ENCODE assay signal across 18 cellular contexts in genomic region chr15:40789999-40790398, GRCh38. TPM values are rescaled to one million over a fixed set of nuclear protein-coding genes. Genes with fewer than 3 reads are reported as not detected.
"Had no signal": no experiment of that assay in that cellular context is flagged by ENCODE, and none has a peak within 500 bp of the region (broad histone marks: within the 10 kb centered on the region; RNA-seq: fewer than 3 reads in every experiment).

No MANE protein-coding gene starts in this region.

- H3K9me3 Mint-ChIP-seq: activated naive CD4-positive, alpha-beta T cell treated with anti-CD3 and anti-CD28 coated beads, Interleukin-2, amount 10 ng/mL, durations not matched to agents 7 days and 5 days; natural killer cell; T-helper 2 cell treated with Interferon-gamma antibody and Interleukin-4, amounts not matched to agents 5 μg/mL and 100 μg/mL, for 36 hours had no signal

- H3K36me3 Mint-ChIP-seq: natural killer cell had no signal

- H3K27me3 ChIP-seq: cardiac muscle cell, right atrium auricular region had no signal

- H3K27me3 Mint-ChIP-seq: activated naive CD4-positive, alpha-beta T cell treated with anti-CD3 and anti-CD28 coated beads, Interleukin-2, amount 10 ng/mL, durations not matched to agents 7 days and 5 days had no signal

- H3K9me3 ChIP-seq: right atrium auricular region had no signal

- DNase-seq: activated CD4-positive, alpha-beta T cell treated with anti-CD3 and anti-CD28 coated beads for 1 hour; activated CD4-positive, alpha-beta T cell treated with anti-CD3 and anti-CD28 coated beads, Interleukin-2, amount 50 U/mL, for 4 hours; activated naive CD4-positive, alpha-beta T cell treated with anti-CD3 and anti-CD28 coated beads, Interleukin-2, amount 10 ng/mL, durations not matched to agents 7 days and 5 days; activated T-cell treated with anti-CD3 and anti-CD28 coated beads, Interleukin-2, amount 50 U/mL, for 1 hour; erythroblast; left colon; natural killer cell; nucleus accumbens; stimulated activated CD4-positive, alpha-beta T cell treated with anti-CD3 and anti-CD28 coated beads, Interleukin-15, amount 100 ng/mL, for 24 hours; stimulated activated CD4-positive, alpha-beta T cell treated with anti-CD3 and anti-CD28 coated beads, Interleukin-4, amount 100 ng/mL, for 1 hour; stimulated activated naive CD4-positive, alpha-beta T cell; substantia nigra; SW 1271; trophoblast cell had no signal

- H3K36me3 ChIP-seq: cardiac muscle cell, right atrium auricular region had no signal

- H3K27ac ChIP-seq: cardiac muscle cell, right atrium auricular region had no signal

- ATAC-seq: left colon, natural killer cell had no signal

- H3K4me3 Mint-ChIP-seq: activated naive CD4-positive, alpha-beta T cell treated with anti-CD3 and anti-CD28 coated beads, Interleukin-2, amount 10 ng/mL, durations not matched to agents 7 days and 5 days; natural killer cell; T-helper 2 cell treated with Interferon-gamma antibody and Interleukin-4, amounts not matched to agents 5 μg/mL and 100 μg/mL, for 36 hours had no signal

- H3K27ac Mint-ChIP-seq: activated naive CD4-positive, alpha-beta T cell treated with anti-CD3 and anti-CD28 coated beads, Interleukin-2, amount 10 ng/mL, durations not matched to agents 7 days and 5 days had no signal

- H3K4me3 ChIP-seq: cardiac muscle cell, right atrium auricular region had no signal

RNA-seq across cellular contexts. Expression of gene C15orf62, which starts 20.2 kb away (rescaled TPM):
- total RNA-seq: skeletal muscle tissue had no signal
